ENCODE assay signal across 34 cellular contexts in the genomic region with DNA sequence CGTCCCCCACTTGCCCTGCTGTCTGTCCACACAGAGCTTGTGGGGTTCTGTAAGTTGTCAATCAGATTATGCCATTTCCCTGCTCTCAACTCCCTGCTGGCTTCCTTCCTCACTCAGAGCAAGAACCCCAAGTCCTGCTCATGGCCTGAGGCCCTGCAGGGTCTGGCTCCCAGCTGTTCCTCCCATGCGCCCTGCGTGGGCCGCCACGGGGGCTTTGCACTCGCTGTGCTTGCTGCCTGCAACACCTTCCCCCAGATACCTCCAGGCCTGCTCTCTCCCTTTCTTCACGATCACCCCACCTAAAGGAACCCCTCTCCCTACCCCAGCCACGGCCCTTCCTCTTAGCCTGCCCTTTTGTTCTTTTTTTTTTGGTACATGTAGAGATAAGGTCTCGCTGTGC.
"Had no signal": no experiment of that assay in that cellular context is flagged by ENCODE, and none has a peak within 500 bp of the region (broad histone marks: within the 10 kb centered on the region; RNA-seq: fewer than 3 reads in every experiment).

No MANE protein-coding gene starts in this region.

- H3K27ac Mint-ChIP-seq: activated CD4-positive, alpha-beta memory T cell treated with anti-CD3 and anti-CD28 coated beads for 36 hours; activated CD4-positive, alpha-beta T cell treated with anti-CD3 and anti-CD28 coated beads for 36 hours; activated CD4-positive, alpha-beta T cell treated with anti-CD3 and anti-CD28 coated beads, Interleukin-2, amount 10 ng/mL, durations not matched to agents 24 days and 14 days; activated CD8-positive, alpha-beta memory T cell treated with anti-CD3 and anti-CD28 coated beads, Interleukin-2, amount 10 ng/mL, durations not matched to agents 7 days and 5 days; activated CD8-positive, alpha-beta T cell treated with anti-CD3 and anti-CD28 coated beads, Interleukin-2, amount 10 ng/mL, durations not matched to agents 7 days and 5 days; activated naive CD4-positive, alpha-beta T cell treated with anti-CD3 and anti-CD28 coated beads, Interleukin-2, amount 10 ng/mL, durations not matched to agents 7 days and 5 days; activated naive CD4-positive, alpha-beta T cell treated with anti-CD3 and anti-CD28 coated beads, Interleukin-2, amount 50 U/mL, for 72 hours; activated naive CD8-positive, alpha-beta T cell treated with anti-CD3 and anti-CD28 coated beads, Interleukin-2, amount 10 ng/mL, durations not matched to agents 7 days and 5 days; activated T-helper 1 cell treated with anti-CD3 and anti-CD28 coated beads, Interleukin-12 subunit alpha, Interleukin-12 subunit beta, Interleukin-2, Interleukin-4 antibody, amounts not matched to agents 30 ng/mL and 10 ng/mL and 1 ng/mL, durations not matched to agents 14 hours and 24 hours and 36 hours; activated T-helper 2 cell treated with anti-CD3 and anti-CD28 coated beads, Interferon-gamma antibody, Interleukin-2, Interleukin-4, amounts not matched to agents 10 μg/mL and 5 μg/mL and 100 μg/mL, durations not matched to agents 14 hours and 24 hours and 36 hours; T-helper 17 cell; T-helper 2 cell treated with Interferon-gamma antibody and Interleukin-4, amounts not matched to agents 5 μg/mL and 100 μg/mL, for 36 hours had no signal

- H3K4me1 ChIP-seq: esophagus squamous epithelium, gastroesophageal sphincter had no signal

- H3K4me3 Mint-ChIP-seq: activated CD4-positive, alpha-beta memory T cell treated with anti-CD3 and anti-CD28 coated beads for 36 hours; activated CD4-positive, alpha-beta T cell treated with anti-CD3 and anti-CD28 coated beads for 36 hours; activated CD4-positive, alpha-beta T cell treated with anti-CD3 and anti-CD28 coated beads, Interleukin-2, amount 10 ng/mL, durations not matched to agents 24 days and 14 days; activated CD8-positive, alpha-beta memory T cell treated with anti-CD3 and anti-CD28 coated beads, Interleukin-2, amount 10 ng/mL, durations not matched to agents 7 days and 5 days; activated CD8-positive, alpha-beta T cell treated with anti-CD3 and anti-CD28 coated beads, Interleukin-2, amount 10 ng/mL, durations not matched to agents 7 days and 5 days; activated naive CD4-positive, alpha-beta T cell treated with anti-CD3 and anti-CD28 coated beads, Interleukin-2, amount 10 ng/mL, durations not matched to agents 7 days and 5 days; activated naive CD8-positive, alpha-beta T cell treated with anti-CD3 and anti-CD28 coated beads, Interleukin-2, amount 10 ng/mL, durations not matched to agents 7 days and 5 days; activated T-helper 1 cell treated with anti-CD3 and anti-CD28 coated beads, Interleukin-12 subunit alpha, Interleukin-12 subunit beta, Interleukin-2, Interleukin-4 antibody, amounts not matched to agents 30 ng/mL and 10 ng/mL and 1 ng/mL, durations not matched to agents 14 hours and 24 hours and 36 hours; T-helper 17 cell; T-helper 2 cell treated with Interferon-gamma antibody and Interleukin-4, amounts not matched to agents 5 μg/mL and 100 μg/mL, for 36 hours had no signal

- H3K27ac ChIP-seq: brain microvascular endothelial cell, epithelial cell of prostate, esophagus squamous epithelium, gastroesophageal sphincter, WERI-Rb-1 had no signal

- FAIRE-seq: astrocyte, bronchial epithelial cell, colon, endometrium, endothelial cell of umbilical vein had no signal

- H3K4me1 Mint-ChIP-seq: activated CD4-positive, alpha-beta T cell treated with anti-CD3 and anti-CD28 coated beads for 36 hours; activated CD4-positive, alpha-beta T cell treated with anti-CD3 and anti-CD28 coated beads, Interleukin-2, amount 10 ng/mL, durations not matched to agents 24 days and 14 days; activated CD8-positive, alpha-beta memory T cell treated with anti-CD3 and anti-CD28 coated beads, Interleukin-2, amount 10 ng/mL, durations not matched to agents 7 days and 5 days; activated naive CD4-positive, alpha-beta T cell treated with anti-CD3 and anti-CD28 coated beads, Interleukin-2, amount 10 ng/mL, durations not matched to agents 7 days and 5 days; activated naive CD8-positive, alpha-beta T cell treated with anti-CD3 and anti-CD28 coated beads, Interleukin-2, amount 10 ng/mL, durations not matched to agents 7 days and 5 days; T-helper 17 cell had no signal

- H3K9me3 ChIP-seq: esophagus squamous epithelium had no signal

- ATAC-seq: activated CD4-positive, alpha-beta T cell treated with anti-CD3 and anti-CD28 coated beads for 36 hours; activated CD8-positive, alpha-beta memory T cell treated with anti-CD3 and anti-CD28 coated beads, Interleukin-2, amount 10 ng/mL, durations not matched to agents 7 days and 5 days; activated CD8-positive, alpha-beta T cell treated with anti-CD3 and anti-CD28 coated beads, Interleukin-2, amount 10 ng/mL, durations not matched to agents 7 days and 5 days; activated naive CD4-positive, alpha-beta T cell treated with anti-CD3 and anti-CD28 coated beads, Interleukin-2, amount 50 U/mL, for 72 hours; gastroesophageal sphincter; T-helper 17 cell had no signal

- H3K9me3 Mint-ChIP-seq: activated CD4-positive, alpha-beta memory T cell treated with anti-CD3 and anti-CD28 coated beads for 36 hours; activated CD4-positive, alpha-beta T cell treated with anti-CD3 and anti-CD28 coated beads, Interleukin-2, amount 10 ng/mL, durations not matched to agents 24 days and 14 days; activated naive CD4-positive, alpha-beta T cell treated with anti-CD3 and anti-CD28 coated beads, Interleukin-2, amount 10 ng/mL, durations not matched to agents 7 days and 5 days; activated naive CD4-positive, alpha-beta T cell treated with anti-CD3 and anti-CD28 coated beads, Interleukin-2, amount 50 U/mL, for 72 hours; activated naive CD8-positive, alpha-beta T cell treated with anti-CD3 and anti-CD28 coated beads, Interleukin-2, amount 10 ng/mL, durations not matched to agents 7 days and 5 days; activated T-helper 1 cell treated with anti-CD3 and anti-CD28 coated beads, Interleukin-12 subunit alpha, Interleukin-12 subunit beta, Interleukin-2, Interleukin-4 antibody, amounts not matched to agents 30 ng/mL and 10 ng/mL and 1 ng/mL, durations not matched to agents 14 hours and 24 hours and 36 hours; activated T-helper 2 cell treated with anti-CD3 and anti-CD28 coated beads, Interferon-gamma antibody, Interleukin-2, Interleukin-4, amounts not matched to agents 10 μg/mL and 5 μg/mL and 100 μg/mL, durations not matched to agents 14 hours and 24 hours and 36 hours; T-helper 2 cell treated with Interferon-gamma antibody and Interleukin-4, amounts not matched to agents 5 μg/mL and 100 μg/mL, for 36 hours had no signal

- H3K27me3 Mint-ChIP-seq: activated CD4-positive, alpha-beta memory T cell treated with anti-CD3 and anti-CD28 coated beads for 36 hours; activated CD4-positive, alpha-beta T cell treated with anti-CD3 and anti-CD28 coated beads, Interleukin-2, amount 10 ng/mL, durations not matched to agents 24 days and 14 days; activated naive CD8-positive, alpha-beta T cell treated with anti-CD3 and anti-CD28 coated beads, Interleukin-2, amount 10 ng/mL, durations not matched to agents 7 days and 5 days had no signal

- H3K36me3 Mint-ChIP-seq: activated CD4-positive, alpha-beta memory T cell treated with anti-CD3 and anti-CD28 coated beads for 36 hours; activated CD8-positive, alpha-beta memory T cell treated with anti-CD3 and anti-CD28 coated beads, Interleukin-2, amount 10 ng/mL, durations not matched to agents 7 days and 5 days; activated naive CD4-positive, alpha-beta T cell treated with anti-CD3 and anti-CD28 coated beads, Interleukin-2, amount 10 ng/mL, durations not matched to agents 7 days and 5 days; activated naive CD4-positive, alpha-beta T cell treated with anti-CD3 and anti-CD28 coated beads, Interleukin-2, amount 50 U/mL, for 72 hours; activated naive CD8-positive, alpha-beta T cell treated with anti-CD3 and anti-CD28 coated beads, Interleukin-2, amount 10 ng/mL, durations not matched to agents 7 days and 5 days had no signal

- H3K4me3 ChIP-seq: esophagus squamous epithelium, gastroesophageal sphincter had no signal

- H3K36me3 ChIP-seq: brain microvascular endothelial cell, esophagus squamous epithelium, gastroesophageal sphincter, WERI-Rb-1 had no signal

- H3K27me3 ChIP-seq: brain microvascular endothelial cell, esophagus squamous epithelium had no signal

- DNase-seq: activated CD4-positive, alpha-beta memory T cell treated with anti-CD3 and anti-CD28 coated beads for 36 hours; activated CD4-positive, alpha-beta T cell treated with anti-CD3 and anti-CD28 coated beads for 36 hours; activated CD4-positive, alpha-beta T cell treated with anti-CD3 and anti-CD28 coated beads, Interleukin-2, amount 10 ng/mL, durations not matched to agents 24 days and 14 days; activated CD4-positive, CD25-positive, alpha-beta regulatory T cell; activated CD4-positive, CD25-positive, alpha-beta regulatory T cell treated with anti-CD3 and anti-CD28 coated beads, Interleukin-2, amount 50 U/mL, for 72 hours; activated CD8-positive, alpha-beta memory T cell treated with anti-CD3 and anti-CD28 coated beads, Interleukin-2, amount 10 ng/mL, durations not matched to agents 7 days and 5 days; activated CD8-positive, alpha-beta memory T cell treated with anti-CD3 and anti-CD28 coated beads, Interleukin-2, amount 50 U/mL, for 4 hours; activated CD8-positive, alpha-beta T cell treated with anti-CD3 and anti-CD28 coated beads, Interleukin-2, amount 10 ng/mL, durations not matched to agents 7 days and 5 days; activated gamma-delta T cell; activated naive CD4-positive, alpha-beta T cell; activated naive CD4-positive, alpha-beta T cell treated with anti-CD3 and anti-CD28 coated beads, Interleukin-2, amount 10 ng/mL, durations not matched to agents 7 days and 5 days; activated naive CD8-positive, alpha-beta T cell treated with anti-CD3 and anti-CD28 coated beads, Interleukin-2, amount 10 ng/mL, durations not matched to agents 7 days and 5 days; activated T-cell treated with anti-CD3 and anti-CD28 coated beads, Interleukin-2, amount 50 U/mL, for 1 hour; activated T-cell treated with anti-CD3 and anti-CD28 coated beads, Interleukin-2, amount 50 U/mL, for 48 hours; brain microvascular endothelial cell; caudate nucleus; effector CD8-positive, alpha-beta T cell; esophagus squamous epithelium; foreskin melanocyte; T-helper 1 cell; T-helper 17 cell; T1000; WERI-Rb-1 had no signal
